ENCODE assay signal across 9 cellular contexts in the genomic region with DNA sequence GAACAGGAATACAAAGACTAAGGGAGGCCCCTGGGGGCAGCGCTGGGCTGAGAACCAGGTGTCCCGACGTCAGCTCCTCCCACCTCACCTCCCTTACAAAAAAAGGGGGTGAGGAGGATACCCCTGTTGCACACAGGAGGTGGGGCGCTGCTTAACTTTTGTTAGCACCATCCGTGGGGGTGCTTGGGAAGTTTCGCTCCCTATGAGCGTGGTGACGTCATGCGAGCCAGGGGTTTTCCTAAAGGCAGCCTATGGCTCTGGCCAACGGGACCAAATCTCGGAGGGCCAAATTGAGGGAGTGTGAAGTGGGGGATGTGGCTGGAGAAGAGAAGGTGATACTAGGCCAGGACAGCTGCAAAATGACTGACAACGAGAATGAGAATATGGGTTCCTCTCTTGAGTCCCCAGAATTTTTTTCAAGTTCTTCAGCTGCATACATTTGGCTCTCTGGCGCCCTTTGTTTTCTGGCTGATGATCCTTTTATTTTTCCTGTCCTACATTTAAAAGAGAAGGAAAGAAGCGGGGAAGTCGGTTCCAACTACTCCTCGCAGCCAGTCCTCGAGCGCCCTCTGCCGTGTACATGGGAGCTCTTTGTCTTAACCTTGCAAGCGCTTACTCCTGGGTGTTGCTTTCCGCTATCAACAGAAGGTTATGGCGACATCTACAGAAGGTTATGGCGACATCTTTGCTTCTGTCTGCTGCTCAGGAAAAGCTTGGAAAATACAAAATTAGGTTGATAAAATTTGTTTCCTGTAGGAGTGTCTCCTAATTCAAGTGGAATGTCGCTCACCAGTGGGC. TPM values are rescaled to one million over a fixed set of nuclear protein-coding genes. Genes with fewer than 3 reads are reported as not detected.
DNase-seq lines count a peak whose midpoint lies in the region; ATAC-seq and TF ChIP-seq lines count a peak whose summit lies in the region.
"Had no signal": no experiment of that assay in that cellular context is flagged by ENCODE, and none has a peak within 500 bp of the region (broad histone marks: within the 10 kb centered on the region; RNA-seq: fewer than 3 reads in every experiment).

No MANE protein-coding gene starts in this region.

- no peaks in the 10 kb centered on the region for H3K9me3 ChIP-seq in ectodermal cell (ENCODE audit: control insufficient read depth, low read length)

- H3K27ac Mint-ChIP-seq in stimulated activated naive B cell treated with anti-CD40 and anti-IgM and Interleukin-4, amounts not matched to agents 10 μg/mL and 1 μg/mL and 100 μg/mL, for 72 hours, result no peak overlapping the region
- H3K27ac Mint-ChIP-seq: activated naive CD4-positive, alpha-beta T cell treated with anti-CD3 and anti-CD28 coated beads, Interleukin-2, amount 50 U/mL, for 24 hours had no signal

- H3K4me3 ChIP-seq in ectodermal cell (ENCODE audit: insufficient read depth, low read depth, low read length) (peak overlapping the region; percentile 24), lower leg skin (ENCODE audit: low read depth, poor library complexity, severe bottlenecking) (no peak overlapping the region)

- H3K36me3 Mint-ChIP-seq in stimulated activated naive B cell treated with anti-CD40 and anti-IgM and Interleukin-4, amounts not matched to agents 10 μg/mL and 1 μg/mL and 100 μg/mL, for 72 hours, result no peaks in the 10 kb centered on the region
- H3K36me3 Mint-ChIP-seq: activated naive CD4-positive, alpha-beta T cell treated with anti-CD3 and anti-CD28 coated beads, Interleukin-2, amount 50 U/mL, for 24 hours had no signal

- H3K4me3 Mint-ChIP-seq in stimulated activated naive B cell treated with anti-CD40 and anti-IgM and Interleukin-4, amounts not matched to agents 10 μg/mL and 1 μg/mL and 100 μg/mL, for 72 hours, result peak overlapping the region in 1 of 2 donors; percentile 1
- H3K4me3 Mint-ChIP-seq: activated naive CD4-positive, alpha-beta T cell treated with anti-CD3 and anti-CD28 coated beads, Interleukin-2, amount 50 U/mL, for 24 hours had no signal

- peaks cover 0 to 12% of the 10 kb centered on the region in 2 donors for H3K4me1 Mint-ChIP-seq in stimulated activated naive B cell treated with anti-CD40 and anti-IgM and Interleukin-4, amounts not matched to agents 10 μg/mL and 1 μg/mL and 100 μg/mL, for 72 hours
- H3K4me1 Mint-ChIP-seq: activated naive CD4-positive, alpha-beta T cell treated with anti-CD3 and anti-CD28 coated beads, Interleukin-2, amount 50 U/mL, for 24 hours had no signal

- H3K4me1 ChIP-seq in ectodermal cell (ENCODE audit: control insufficient read depth, insufficient read depth, low read length), result peaks cover 16% of the 10 kb centered on the region

- intact Hi-C loops in lower leg skin (cut with DNase I; ENCODE audit: low total_unique reads), result no loop called here

- peaks cover 17 to 40% of the 10 kb centered on the region in 2 donors for H3K27me3 Mint-ChIP-seq in stimulated activated naive B cell treated with anti-CD40 and anti-IgM and Interleukin-4, amounts not matched to agents 10 μg/mL and 1 μg/mL and 100 μg/mL, for 72 hours

- TF ChIP-seq CTCF in lower leg skin (IDR thresholded peaks at IDR 0.05), result no peak

- H3K27me3 ChIP-seq in ectodermal cell (ENCODE audit: control insufficient read depth, insufficient read depth, low read length, poor library complexity, severe bottlenecking), result no peaks in the 10 kb centered on the region

- H3K9me3 Mint-ChIP-seq in stimulated activated naive B cell treated with anti-CD40 and anti-IgM and Interleukin-4, amounts not matched to agents 10 μg/mL and 1 μg/mL and 100 μg/mL, for 72 hours, result peaks cover 1 to 2% of the 10 kb centered on the region in 2 donors
- H3K9me3 Mint-ChIP-seq: activated naive CD4-positive, alpha-beta T cell treated with anti-CD3 and anti-CD28 coated beads, Interleukin-2, amount 50 U/mL, for 24 hours had no signal

- TF ChIP-seq POLR2A in lower leg skin (IDR thresholded peaks at IDR 0.05), result no peak

- no peak overlapping the region for H3K27ac ChIP-seq in ectodermal cell (ENCODE audit: insufficient read depth, low read depth, low read length, poor library complexity, severe bottlenecking)

- no peaks in the 10 kb centered on the region for H3K36me3 ChIP-seq in ectodermal cell (ENCODE audit: control insufficient read depth, insufficient read depth, low read length)

- 9% methylated on average over 24 of the region's 24 CpGs for WGBS in ectodermal cell, 2 experiments
- 20 to 23% methylated on average over 24 of the region's 24 CpGs for WGBS in lower leg skin, 2 donors

- peak; percentile 68 for ATAC-seq in GM21367 (IDR thresholded peaks at IDR 0.05; ENCODE audit: unreplicated experiment)
- peak; percentile 70 to 72 for ATAC-seq in stimulated activated naive B cell treated with anti-CD40 and anti-IgM and Interleukin-4, amounts not matched to agents 10 μg/mL and 1 μg/mL and 100 μg/mL, for 72 hours (replicated peaks)

- DNase-seq in Daoy (ENCODE audit: low read depth), result peak; percentile 94
- peak; percentile 47 for DNase-seq in HS-27A (ENCODE audit: low read depth)
- DNase-seq in SIG-M5 (lab: John Stamatoyannopoulos, UW), result peak; percentile 57
- DNase-seq in lower leg skin (ENCODE audit: low spot score in 2 of 2), result peak; percentile 82 to 97
- peak; percentile 16 for DNase-seq in stimulated activated naive B cell treated with anti-CD40 and anti-IgM and Interleukin-4, amounts not matched to agents 10 μg/mL and 1 μg/mL and 100 μg/mL, for 72 hours
- no peak for DNase-seq in effector CD4-positive, alpha-beta T cell

RNA-seq across cellular contexts. Expression of gene ZC3H11B, which starts 48.0 kb away (rescaled TPM):
- 0.06 TPM in 2 replicates for total RNA-seq in Daoy (2014; rRNA removed; shearing (Covaris generic))
- 0.65 TPM for polyA plus RNA-seq in ectodermal cell (2013, experiment 1 of 4)
- 0.27 TPM for polyA plus RNA-seq in ectodermal cell (2013, experiment 2 of 4)
- polyA plus RNA-seq in ectodermal cell (2013, experiment 3 of 4), result 0.43 TPM
- polyA plus RNA-seq in ectodermal cell (2013, experiment 4 of 4), result 0.36 TPM
- under 1 TPM in 2 of 4 donors, not detected in 2; 0.11 to 0.13 TPM for total RNA-seq in lower leg skin
